In the genomic region with DNA sequence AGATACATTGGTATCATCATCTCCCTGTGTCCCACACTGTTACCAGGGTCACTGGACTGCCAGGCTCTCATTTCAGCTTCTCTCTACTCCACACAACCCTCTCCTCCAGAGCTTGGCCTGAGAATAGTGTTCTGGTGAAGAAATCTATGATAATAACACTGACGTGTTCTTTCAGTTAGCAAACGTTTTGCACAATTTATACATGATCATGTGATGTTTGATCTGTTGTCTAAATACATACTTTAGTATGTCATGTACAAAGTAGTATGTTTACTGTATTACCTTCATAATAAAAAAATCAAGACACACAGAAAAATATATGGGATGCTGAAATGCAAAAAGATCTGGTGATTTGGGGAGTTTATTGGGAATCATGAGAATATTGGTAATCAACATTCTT, we compare ENCODE assay signal across 39 cellular contexts. TPM values are rescaled to one million over a fixed set of nuclear protein-coding genes. Genes with fewer than 3 reads are reported as not detected.
"Had no signal": no experiment of that assay in that cellular context is flagged by ENCODE, and none has a peak within 500 bp of the region (broad histone marks: within the 10 kb centered on the region; RNA-seq: fewer than 3 reads in every experiment).

No MANE protein-coding gene starts in this region.

- H3K27ac ChIP-seq: brain microvascular endothelial cell, cardiac muscle cell, Peyer's patch, SJSA1 had no signal

- H3K4me2 ChIP-seq: SK-N-SH had no signal

- H3K9me3 ChIP-seq: Peyer's patch, SJSA1, SK-N-SH had no signal

- H3K9me3 Mint-ChIP-seq: activated CD4-positive, alpha-beta T cell treated with anti-CD3 and anti-CD28 coated beads, Interleukin-2, amount 10 ng/mL, durations not matched to agents 7 days and 5 days; activated naive CD4-positive, alpha-beta T cell treated with anti-CD3 and anti-CD28 coated beads for 36 hours; activated naive CD8-positive, alpha-beta T cell treated with anti-CD3 and anti-CD28 coated beads, Interleukin-2, amount 50 U/mL, for 24 hours; activated T-cell treated with anti-CD3 and anti-CD28 coated beads, Interleukin-2, amount 50 U/mL, for 4 hours; activated T-helper 1 cell treated with anti-CD3 and anti-CD28 coated beads, Interleukin-12 subunit alpha, Interleukin-12 subunit beta, Interleukin-2, Interleukin-4 antibody, amounts not matched to agents 30 ng/mL and 10 ng/mL and 1 ng/mL, durations not matched to agents 14 hours and 24 hours and 36 hours; central memory CD8-positive, alpha-beta T cell; T-helper 1 cell treated with Interleukin-12 subunit alpha and Interleukin-12 subunit beta and Interleukin-4 antibody, amounts not matched to agents 30 μg/mL and 1 μg/mL, for 36 hours; T-helper 2 cell treated with Interferon-gamma antibody and Interleukin-4, amounts not matched to agents 5 μg/mL and 100 μg/mL, for 36 hours; WTC11 had no signal

- H3K27me3 ChIP-seq: Peyer's patch had no signal

- H3K36me3 Mint-ChIP-seq: activated naive CD8-positive, alpha-beta T cell had no signal

- H3K36me3 ChIP-seq: brain microvascular endothelial cell, cardiac muscle cell, Peyer's patch, SJSA1 had no signal

- H3K4me3 ChIP-seq: cardiac muscle cell, Peyer's patch, SJSA1 had no signal

- ATAC-seq: activated CD4-positive, alpha-beta T cell treated with anti-CD3 and anti-CD28 coated beads for 36 hours; activated CD4-positive, CD25-positive, alpha-beta regulatory T cell treated with anti-CD3 and anti-CD28 coated beads, Interleukin-2, amount 50 U/mL, for 24 hours; activated CD8-positive, alpha-beta T cell treated with anti-CD3 and anti-CD28 coated beads, Interleukin-2, amount 10 ng/mL, durations not matched to agents 7 days and 5 days; activated naive CD8-positive, alpha-beta T cell treated with anti-CD3 and anti-CD28 coated beads, Interleukin-2, amount 50 U/mL, for 24 hours; activated T-cell treated with anti-CD3 and anti-CD28 coated beads, Interleukin-2, amount 50 U/mL, for 4 hours; PC-3; WTC11 had no signal

- DNase-seq: activated CD4-positive, alpha-beta T cell treated with anti-CD3 and anti-CD28 coated beads for 36 hours; activated CD4-positive, alpha-beta T cell treated with anti-CD3 and anti-CD28 coated beads, Interleukin-2, amount 10 ng/mL, durations not matched to agents 7 days and 5 days; activated CD4-positive, alpha-beta T cell treated with anti-CD3 and anti-CD28 coated beads, Interleukin-2, amount 50 U/mL, for 48 hours; activated CD8-positive, alpha-beta T cell treated with anti-CD3 and anti-CD28 coated beads, Interleukin-2, amount 10 ng/mL, durations not matched to agents 7 days and 5 days; activated gamma-delta T cell treated with Interleukin-2 at 50 U/mL for 16 hours; activated naive CD4-positive, alpha-beta T cell treated with anti-CD3 and anti-CD28 coated beads for 36 hours; activated naive CD8-positive, alpha-beta T cell treated with anti-CD3 and anti-CD28 coated beads, Interleukin-2, amount 50 U/mL, for 24 hours; activated T-cell treated with anti-CD3 and anti-CD28 coated beads for 4 hours; activated T-cell treated with anti-CD3 and anti-CD28 coated beads, Interleukin-2, amount 50 U/mL, for 4 hours; amniotic stem cell; aorta; brain microvascular endothelial cell; NCI-H1105; NCI-H1417 treated with DMSO at 0.1 percent for 48 hours; NCI-H1694; NCI-H1930; NCI-H2081 treated with DMSO at 0.1 percent for 48 hours; NCI-H345; NCI-H524 treated with DMSO at 0.1 percent for 48 hours; NCI-H748 treated with DMSO at 0.1 percent for 48 hours; NK-92 treated with Interleukin-12 subunit alpha and Interleukin-12 subunit beta, amount 100 ng/mL, for 24 hours; PC-3; Peyer's patch; RPMI8226; SHP77 treated with DMSO at 0.1 percent for 48 hours; SK-N-SH had no signal

- H3K27ac Mint-ChIP-seq: activated CD4-positive, alpha-beta T cell treated with anti-CD3 and anti-CD28 coated beads for 36 hours; activated CD4-positive, alpha-beta T cell treated with anti-CD3 and anti-CD28 coated beads, Interleukin-2, amount 10 ng/mL, durations not matched to agents 7 days and 5 days; activated CD8-positive, alpha-beta T cell treated with anti-CD3 and anti-CD28 coated beads, Interleukin-2, amount 10 ng/mL, durations not matched to agents 7 days and 5 days; activated naive CD4-positive, alpha-beta T cell treated with anti-CD3 and anti-CD28 coated beads for 36 hours; activated naive CD8-positive, alpha-beta T cell; activated naive CD8-positive, alpha-beta T cell treated with anti-CD3 and anti-CD28 coated beads, Interleukin-2, amount 50 U/mL, for 24 hours; T-helper 1 cell treated with Interleukin-12 subunit alpha and Interleukin-12 subunit beta and Interleukin-4 antibody, amounts not matched to agents 30 μg/mL and 1 μg/mL, for 36 hours; T-helper 2 cell treated with Interferon-gamma antibody and Interleukin-4, amounts not matched to agents 5 μg/mL and 100 μg/mL, for 36 hours; WTC11 had no signal

- FAIRE-seq: TTC549 had no signal

RNA-seq across cellular contexts. Expression of gene MRLN, which starts 48.6 kb away (rescaled TPM):
- total RNA-seq: activated CD4-positive, alpha-beta T cell treated with anti-CD3 and anti-CD28 coated beads for 36 hours; activated CD4-positive, alpha-beta T cell treated with anti-CD3 and anti-CD28 coated beads, Interleukin-2, amount 10 ng/mL, durations not matched to agents 7 days and 5 days; activated CD8-positive, alpha-beta T cell treated with anti-CD3 and anti-CD28 coated beads, Interleukin-2, amount 10 ng/mL, durations not matched to agents 7 days and 5 days; activated naive CD4-positive, alpha-beta T cell treated with anti-CD3 and anti-CD28 coated beads for 36 hours; cardiac muscle cell; chondrocyte; MCF 10A; NCI-H460; PC-3; Peyer's patch; SJSA1; WTC11 had no signal
- polyA plus RNA-seq: aorta, cardiac muscle cell, SK-N-SH had no signal
